16 cellular contexts compared by ENCODE assay signal in the genomic region with DNA sequence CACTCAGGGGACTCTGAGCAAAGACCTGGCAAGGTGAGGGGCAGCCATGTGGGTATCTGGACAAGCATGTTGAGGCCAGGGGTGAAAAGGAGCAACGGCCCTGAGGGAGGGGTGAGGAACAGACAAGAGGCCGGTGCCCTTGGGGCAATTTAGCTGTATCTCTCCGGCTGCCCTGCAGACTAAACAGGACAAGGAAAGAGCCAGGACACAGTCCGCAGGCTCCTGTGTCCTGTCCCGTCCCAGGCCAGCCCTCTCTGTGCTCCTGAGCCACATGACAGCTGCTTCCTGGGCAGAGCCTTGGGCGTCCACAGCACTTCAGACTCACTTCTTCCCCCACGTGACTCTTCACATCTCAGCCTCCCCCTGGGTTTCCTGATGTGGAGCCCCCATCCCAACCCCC.
"Had no signal": no experiment of that assay in that cellular context is flagged by ENCODE, and none has a peak within 500 bp of the region (broad histone marks: within the 10 kb centered on the region; RNA-seq: fewer than 3 reads in every experiment).

No MANE protein-coding gene starts in this region.

- ATAC-seq: esophagus mucosa, psoas muscle had no signal

- H3K27ac Mint-ChIP-seq: activated naive CD4-positive, alpha-beta T cell treated with anti-CD3 and anti-CD28 coated beads, Interleukin-2, amount 50 U/mL, for 24 hours; endodermal cell; stimulated activated naive CD8-positive, alpha-beta T cell treated with anti-CD3 and anti-CD28 coated beads, Interleukin-15, Interleukin-2, amounts not matched to agents 100 ng/mL and 50 ng/mL, for 24 hours; T-helper 2 cell treated with Interferon-gamma antibody and Interleukin-4, amounts not matched to agents 5 μg/mL and 100 μg/mL, for 36 hours had no signal

- H3K9me3 Mint-ChIP-seq: activated naive CD4-positive, alpha-beta T cell treated with anti-CD3 and anti-CD28 coated beads, Interleukin-2, amount 50 U/mL, for 24 hours; endodermal cell; stimulated activated naive CD8-positive, alpha-beta T cell treated with anti-CD3 and anti-CD28 coated beads, Interleukin-15, Interleukin-2, amounts not matched to agents 100 ng/mL and 50 ng/mL, for 24 hours; T-helper 2 cell treated with Interferon-gamma antibody and Interleukin-4, amounts not matched to agents 5 μg/mL and 100 μg/mL, for 36 hours had no signal

- H3K27ac ChIP-seq: thoracic aorta had no signal

- H3K36me3 Mint-ChIP-seq: activated naive CD4-positive, alpha-beta T cell treated with anti-CD3 and anti-CD28 coated beads, Interleukin-2, amount 50 U/mL, for 24 hours had no signal

- DNase-seq: activated effector memory CD4-positive, alpha-beta T cell treated with Interleukin-2 at 50 U/mL for 16 hours; activated T-cell treated with anti-CD3 and anti-CD28 coated beads, Interleukin-2, amount 50 U/mL, for 1 hour; endodermal cell; foreskin fibroblast; islet precursor cell; midbrain; occipital lobe; psoas muscle; stimulated activated CD4-positive, alpha-beta T cell treated with anti-CD3 and anti-CD28 coated beads, Interleukin-4, amount 100 ng/mL, for 1 hour; stimulated activated CD8-positive, alpha-beta memory T cell treated with anti-CD3 and anti-CD28 coated beads, Interleukin-4, amount 100 ng/mL, for 48 hours; SW 1271 had no signal

- H3K27me3 Mint-ChIP-seq: activated naive CD4-positive, alpha-beta T cell treated with anti-CD3 and anti-CD28 coated beads, Interleukin-2, amount 50 U/mL, for 24 hours; stimulated activated naive CD8-positive, alpha-beta T cell treated with anti-CD3 and anti-CD28 coated beads, Interleukin-15, Interleukin-2, amounts not matched to agents 100 ng/mL and 50 ng/mL, for 24 hours had no signal

- H3K4me3 Mint-ChIP-seq: activated naive CD4-positive, alpha-beta T cell treated with anti-CD3 and anti-CD28 coated beads, Interleukin-2, amount 50 U/mL, for 24 hours; endodermal cell; stimulated activated naive CD8-positive, alpha-beta T cell treated with anti-CD3 and anti-CD28 coated beads, Interleukin-15, Interleukin-2, amounts not matched to agents 100 ng/mL and 50 ng/mL, for 24 hours; T-helper 2 cell treated with Interferon-gamma antibody and Interleukin-4, amounts not matched to agents 5 μg/mL and 100 μg/mL, for 36 hours had no signal

- H3K4me3 ChIP-seq: psoas muscle, thoracic aorta had no signal

- H3K9me3 ChIP-seq: psoas muscle, thoracic aorta had no signal

- H3K36me3 ChIP-seq: thoracic aorta had no signal

- H3K4me1 Mint-ChIP-seq: activated naive CD4-positive, alpha-beta T cell treated with anti-CD3 and anti-CD28 coated beads, Interleukin-2, amount 50 U/mL, for 24 hours had no signal
